Comparison of ENCODE assay signal across 8 cellular contexts in genomic region chr3:43615133-43615532, GRCh38.
"Had no signal": no experiment of that assay in that cellular context is flagged by ENCODE, and none has a peak within 500 bp of the region (broad histone marks: within the 10 kb centered on the region; RNA-seq: fewer than 3 reads in every experiment).

No MANE protein-coding gene starts in this region.

- FAIRE-seq: G401.6, GM12878, GM12891, GM12892, GM18507, GM19239 had no signal

- DNase-seq: GDM1, GF-D8 had no signal

- H3K4me3 ChIP-seq: GM12878 had no signal

- ATAC-seq: GM12878 had no signal
